Comparison of ENCODE assay signal across 13 cellular contexts in the genomic region with DNA sequence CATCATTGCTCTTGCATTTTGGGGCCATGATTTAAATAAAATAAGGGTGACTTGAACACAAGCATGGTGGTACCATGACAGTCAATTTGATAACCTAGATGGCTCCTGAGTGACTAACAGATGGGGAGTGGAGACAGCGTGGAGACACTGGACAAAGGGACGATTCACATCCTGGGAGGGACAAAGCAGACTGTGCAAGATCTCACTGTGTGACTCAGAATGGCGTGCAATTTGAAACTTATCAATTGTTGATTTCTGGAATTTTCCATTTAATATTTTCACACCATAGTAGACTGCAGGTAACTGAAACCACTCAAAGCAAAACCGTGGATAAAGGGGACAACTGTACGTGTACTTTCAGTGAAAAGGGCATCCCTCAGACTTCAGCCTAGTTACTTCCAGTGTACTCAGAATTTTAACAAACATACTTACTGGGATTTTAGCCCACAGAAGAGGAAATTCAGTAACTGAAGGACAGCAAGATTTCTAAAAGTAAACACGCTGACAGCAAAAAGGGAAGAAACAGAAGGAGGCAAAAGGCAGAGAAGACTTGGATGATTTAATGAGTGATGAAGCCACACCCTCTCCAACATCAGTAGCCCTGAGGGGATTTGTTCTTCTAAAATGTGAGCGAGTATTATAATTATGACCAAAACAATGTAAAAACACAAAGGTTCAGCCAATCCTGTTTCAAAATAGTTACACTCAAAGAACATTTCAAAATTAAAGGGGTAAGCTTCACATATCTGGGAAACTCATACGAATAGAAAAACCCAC. TPM values are rescaled to one million over a fixed set of nuclear protein-coding genes. Genes with fewer than 3 reads are reported as not detected.
DNase-seq lines count a peak whose midpoint lies in the region; ATAC-seq and TF ChIP-seq lines count a peak whose summit lies in the region.
"Had no signal": no experiment of that assay in that cellular context is flagged by ENCODE, and none has a peak within 500 bp of the region (broad histone marks: within the 10 kb centered on the region; RNA-seq: fewer than 3 reads in every experiment).

No MANE protein-coding gene starts in this region.

- H3K4me3 Mint-ChIP-seq in CD14-positive monocyte: peak overlapping the region in 1 of 2 donors; percentile 10
- no peak overlapping the region for H3K4me3 Mint-ChIP-seq in activated naive CD8-positive, alpha-beta T cell treated with anti-CD3 and anti-CD28 coated beads, Interleukin-2, amount 50 U/mL, for 24 hours

- intact Hi-C loops in CD14-positive monocyte (cut with micrococcal nuclease): no loop called here
- intact Hi-C loops in aorta (cut with DNase I): no loop called here

- peaks cover 7% of the 10 kb centered on the region; the same call in 1 of the 2 replicates for H3K79me2 ChIP-seq in Karpas-422 (ENCODE audit: low read length)

- H3K4me2 ChIP-seq in Karpas-422 (ENCODE audit: low read depth, low read length, poor library complexity, severe bottlenecking): no peak overlapping the region

- H3K4me1 ChIP-seq in Karpas-422 (ENCODE audit: low read length): no peaks in the 10 kb centered on the region
- no peaks in the 10 kb centered on the region for H3K4me1 ChIP-seq in aorta (ENCODE audit: control insufficient read depth in 1 of 2, insufficient read depth in 2 of 2, low read length in 2 of 2)
- H3K4me1 ChIP-seq: right atrium auricular region had no signal

- H3K36me3 Mint-ChIP-seq in CD14-positive monocyte: peaks cover 48 to 54% of the 10 kb centered on the region in 2 donors
- peaks cover 51% of the 10 kb centered on the region for H3K36me3 Mint-ChIP-seq in activated naive CD8-positive, alpha-beta T cell treated with anti-CD3 and anti-CD28 coated beads, Interleukin-2, amount 50 U/mL, for 24 hours (ENCODE audit: low read depth)

- no peaks in the 10 kb centered on the region for H3K27me3 Mint-ChIP-seq in CD14-positive monocyte (ENCODE audit: low read depth in 3 of 3)
- H3K27me3 Mint-ChIP-seq in activated naive CD8-positive, alpha-beta T cell treated with anti-CD3 and anti-CD28 coated beads, Interleukin-2, amount 50 U/mL, for 24 hours: no peaks in the 10 kb centered on the region

- DNase-seq in CD14-positive monocyte (ENCODE audit: low spot score) (no peak), LHCN-M2 (ENCODE audit: low read depth) (peak; percentile 21), kidney tubule cell (ENCODE audit: low spot score) (peak; percentile 42), Karpas-422 (no peak), aorta (no peak)
- no peak for DNase-seq in activated naive CD8-positive, alpha-beta T cell treated with anti-CD3 and anti-CD28 coated beads, Interleukin-2, amount 50 U/mL, for 24 hours
- DNase-seq: activated CD4-positive, alpha-beta T cell treated with anti-CD3 and anti-CD28 coated beads for 1 hour; amniotic stem cell; NCI-H1105 had no signal

- H3K9me3 Mint-ChIP-seq in CD14-positive monocyte: peaks cover 6 to 14% (median 13%) of the 10 kb centered on the region in 7 donors
- H3K9me3 Mint-ChIP-seq in activated naive CD8-positive, alpha-beta T cell treated with anti-CD3 and anti-CD28 coated beads, Interleukin-2, amount 50 U/mL, for 24 hours: peaks cover 7% of the 10 kb centered on the region

- H4K20me1 ChIP-seq in Karpas-422 (ENCODE audit: insufficient read depth, low read depth, low read length): no peaks in the 10 kb centered on the region

- H3K27ac ChIP-seq in Karpas-422 (ENCODE audit: low read length): no peak overlapping the region
- H3K27ac ChIP-seq in aorta (ENCODE audit: low read depth in 1 of 2, low read length in 2 of 2): no peak overlapping the region
- H3K27ac ChIP-seq: C4-2B, right atrium auricular region had no signal

- no peaks in the 10 kb centered on the region for H3K27me3 ChIP-seq in Karpas-422 (ENCODE audit: low read length)
- no peaks in the 10 kb centered on the region for H3K27me3 ChIP-seq in aorta (ENCODE audit: control insufficient read depth in 1 of 2, insufficient read depth in 2 of 2, low read length in 1 of 2)
- H3K27me3 ChIP-seq: right atrium auricular region had no signal

- H3K27ac Mint-ChIP-seq in CD14-positive monocyte: peak overlapping the region; percentile 51 to 85 (median 70)
- peak overlapping the region; percentile 53 for H3K27ac Mint-ChIP-seq in activated naive CD8-positive, alpha-beta T cell treated with anti-CD3 and anti-CD28 coated beads, Interleukin-2, amount 50 U/mL, for 24 hours

- H3K4me1 Mint-ChIP-seq in CD14-positive monocyte: peaks cover 17% of the 10 kb centered on the region
- peaks cover 10% of the 10 kb centered on the region for H3K4me1 Mint-ChIP-seq in activated naive CD8-positive, alpha-beta T cell treated with anti-CD3 and anti-CD28 coated beads, Interleukin-2, amount 50 U/mL, for 24 hours

- no peak overlapping the region for H3K9ac ChIP-seq in Karpas-422 (ENCODE audit: low read length)

- H3K4me3 ChIP-seq in Karpas-422 (ENCODE audit: low read length) (no peak overlapping the region), aorta (ENCODE audit: low read length in 2 of 2) (no peak overlapping the region)
- H3K4me3 ChIP-seq: right atrium auricular region had no signal

- H3K36me3 ChIP-seq in Karpas-422 (ENCODE audit: insufficient read depth, low read length) (peaks cover 55% of the 10 kb centered on the region), aorta (ENCODE audit: control insufficient read depth in 1 of 2, insufficient read depth in 2 of 2, low read length in 1 of 2) (peaks cover 3% of the 10 kb centered on the region in 2 donors)

- H3K9me2 ChIP-seq in Karpas-422 (replicated peaks; ENCODE audit: insufficient read depth, low read length): no peaks in the 10 kb centered on the region

- WGBS in aorta, 2 donors: 80 to 81% methylated on average over 8 of the region's 8 CpGs

- peak; percentile 83 for ATAC-seq in activated naive CD8-positive, alpha-beta T cell treated with anti-CD3 and anti-CD28 coated beads, Interleukin-2, amount 50 U/mL, for 24 hours
- no peak for ATAC-seq in HG03097 (IDR thresholded peaks at IDR 0.05; ENCODE audit: low FRiP score, unreplicated experiment)
- ATAC-seq in HG02973 (IDR thresholded peaks at IDR 0.05; ENCODE audit: unreplicated experiment): no peak
- no peak for ATAC-seq in aorta (ENCODE audit: low FRiP score)

- H3K9me3 ChIP-seq in Karpas-422 (ENCODE audit: low read length): peaks cover 7% of the 10 kb centered on the region
- no peaks in the 10 kb centered on the region for H3K9me3 ChIP-seq in aorta (ENCODE audit: control insufficient read depth, low read length)
- H3K9me3 ChIP-seq: right atrium auricular region had no signal

- TF ChIP-seq CTCF in CD14-positive monocyte (IDR thresholded peaks at IDR 0.05): no peak

- no peak overlapping the region for H2AFZ ChIP-seq in Karpas-422 (ENCODE audit: low read length)

RNA-seq across cellular contexts. Expression of gene MCCC1, which starts 25.3 kb away (rescaled TPM):
- polyA plus RNA-seq in CD14-positive monocyte (10 to 100 TPM; 16.0 to 18.4 TPM), aorta (10 to 100 TPM in 1 of 2 donors, 1 to 10 TPM in 1; 8.5 to 59.4 TPM)
- total RNA-seq in LHCN-M2 (2014; rRNA removed) (17.9 and 20.2 TPM in 2 replicates), aorta (10 to 100 TPM; 16.8 to 20.8 TPM)
- 11.9 TPM for polyA plus RNA-seq in LHCN-M2 (2012)
- total RNA-seq in Karpas-422 (2014; rRNA removed; shearing (Covaris generic); ENCODE audit: low replicate concordance): 60.4 and 61.7 TPM in 2 replicates

Comparison
In these comparisons a context has a peak if more than half of its experiments do, and no peak if none do; other contexts are left out.
1. DNase-seq: peak in LHCN-M2 (single experiment) and kidney tubule cell (single experiment); none in CD14-positive monocyte (single experiment), activated naive CD8-positive, alpha-beta T cell treated with anti-CD3 and anti-CD28 coated beads, Interleukin-2, amount 50 U/mL, for 24 hours (single experiment), Karpas-422 (single experiment) and aorta (0 of 2).